2 cellular contexts compared by ENCODE assay signal in genomic region chr4:46250997-46251396, GRCh38.
TF ChIP-seq lines count a peak whose summit lies in the region.

No MANE protein-coding gene starts in this region.

TF ChIP-seq in IMR-90, 13 proteins besides CTCF, POLR2A, EP300 and RAD21:
- TF ChIP-seq CHD1 (IDR thresholded peaks at IDR 0.05; ENCODE audit: low read depth, low read length) (no peak), MAFK (IDR thresholded peaks at IDR 0.05; ENCODE audit: low read depth, low read length) (0 out of 2 replicates have a peak, but pooled peaks have one; percentile 3)

TF ChIP-seq in K562, 482 proteins besides CTCF, POLR2A, EP300 and RAD21:
- TF ChIP-seq, protein P1, sequence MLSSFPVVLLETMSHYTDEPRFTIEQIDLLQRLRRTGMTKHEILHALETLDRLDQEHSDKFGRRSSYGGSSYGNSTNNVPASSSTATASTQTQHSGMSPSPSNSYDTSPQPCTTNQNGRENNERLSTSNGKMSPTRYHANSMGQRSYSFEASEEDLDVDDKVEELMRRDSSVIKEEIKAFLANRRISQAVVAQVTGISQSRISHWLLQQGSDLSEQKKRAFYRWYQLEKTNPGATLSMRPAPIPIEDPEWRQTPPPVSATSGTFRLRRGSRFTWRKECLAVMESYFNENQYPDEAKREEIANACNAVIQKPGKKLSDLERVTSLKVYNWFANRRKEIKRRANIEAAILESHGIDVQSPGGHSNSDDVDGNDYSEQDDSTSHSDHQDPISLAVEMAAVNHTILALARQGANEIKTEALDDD (IDR thresholded peaks at IDR 0.05), result no peak
- no peak for TF ChIP-seq CHCHD3 (CRISPR knock-in tag; IDR thresholded peaks at IDR 0.05)
- TF ChIP-seq FOSL1 (tag; conservative IDR thresholded peaks at IDR 0.05), result peak; percentile 33; the same call in 1 of the 2 replicates
- TF ChIP-seq SRSF3 (IDR thresholded peaks at IDR 0.05; ENCODE audit: insufficient read depth, low read length), result no peak
